Comparison of ENCODE assay signal across 1 cellular context in genomic region chr21:43753439-43753799, GRCh38.
TF ChIP-seq lines count a peak whose summit lies in the region.

No MANE protein-coding gene starts in this region.

TF ChIP-seq in GM12878, 131 proteins besides CTCF, POLR2A, EP300 and RAD21:
- no peak for TF ChIP-seq KDM1A (IDR thresholded peaks at IDR 0.05; ENCODE audit: borderline replicate concordance)
- TF ChIP-seq GABPA (IDR thresholded peaks at IDR 0.05; ENCODE audit: low read depth), result no peak
- no peak for TF ChIP-seq SP1 (IDR thresholded peaks at IDR 0.05; ENCODE audit: low read depth, low read length)
- TF ChIP-seq GATAD2B (conservative IDR thresholded peaks at IDR 0.05; ENCODE audit: low read depth), result no peak
- TF ChIP-seq MXI1 (IDR thresholded peaks at IDR 0.05; ENCODE audit: low read depth, low read length), result no peak
- no peak for TF ChIP-seq POLR2AphosphoS2 (IDR thresholded peaks at IDR 0.05; ENCODE audit: low read depth, low read length)
- no peak for TF ChIP-seq EZH2 (IDR thresholded peaks at IDR 0.05; ENCODE audit: borderline replicate concordance, control insufficient read depth, low read depth, low read length)
- TF ChIP-seq MEF2B (IDR thresholded peaks at IDR 0.05; ENCODE audit: partially characterized antibody, poor library complexity, severe bottlenecking), result no peak
- TF ChIP-seq FOS (IDR thresholded peaks at IDR 0.05; ENCODE audit: borderline replicate concordance, extremely low read depth, insufficient read length), result no peak
- no peak for TF ChIP-seq CBFB (IDR thresholded peaks at IDR 0.05; ENCODE audit: low read depth)
- TF ChIP-seq ETV6 (conservative IDR thresholded peaks at IDR 0.05 in 1 of 2, IDR thresholded peaks at IDR 0.05 in 1 of 2; ENCODE audit: borderline replicate concordance in 1 of 2, low read depth in 1 of 2), result no peak
- no peak for TF ChIP-seq HDAC2 (IDR thresholded peaks at IDR 0.05)
- TF ChIP-seq SRF (IDR thresholded peaks at IDR 0.05; ENCODE audit: low read depth in 2 of 2, low read length in 2 of 2), result no peak
- TF ChIP-seq SIX5 (IDR thresholded peaks at IDR 0.05; ENCODE audit: low read depth, low read length, severe bottlenecking), result no peak
